13 cellular contexts compared by ENCODE assay signal in the genomic region with DNA sequence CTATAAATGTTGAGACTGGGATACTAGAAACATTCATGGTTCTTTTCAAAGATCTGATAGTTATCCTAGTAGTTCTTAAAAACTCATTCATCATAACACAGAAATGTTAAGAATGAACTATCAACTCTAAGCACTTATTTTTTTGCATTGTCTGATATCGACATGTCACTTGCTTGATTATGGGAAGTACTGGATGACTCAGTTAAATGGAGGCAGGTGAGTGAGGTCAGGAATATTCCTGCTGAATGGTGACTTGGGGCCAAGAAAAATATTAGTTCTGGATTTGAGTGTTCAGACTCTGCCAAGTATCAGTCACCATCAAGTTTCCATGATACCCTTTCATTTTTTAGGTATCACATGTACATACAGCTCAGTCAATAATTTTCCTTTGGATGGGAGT.
DNase-seq lines count a peak whose midpoint lies in the region; ATAC-seq, FAIRE-seq and TF ChIP-seq lines count a peak whose summit lies in the region.
"Had no signal": no experiment of that assay in that cellular context is flagged by ENCODE, and none has a peak within 500 bp of the region (broad histone marks: within the 10 kb centered on the region; RNA-seq: fewer than 3 reads in every experiment).

No MANE protein-coding gene starts in this region.

- CTCF ChIA-PET in activated naive CD4-positive, alpha-beta T cell treated with anti-CD3 and anti-CD28 coated beads, Interleukin-2, amount 10 ng/mL, durations not matched to agents 7 days and 5 days (lab: Charles Lee): no interaction called here

- peak; percentile 5 for FAIRE-seq in TTC549 (lab: Jason Lieb, UNC)

- peak; percentile 87 for ATAC-seq in foreskin keratinocyte
- ATAC-seq: T-helper 17 cell had no signal

- peak overlapping the region; percentile 55 for H3K27ac ChIP-seq in foreskin keratinocyte
- no peak overlapping the region for H3K27ac ChIP-seq in effector memory CD4-positive, alpha-beta T cell (ENCODE audit: insufficient read depth, low read length, poor library complexity, severe bottlenecking)

- peaks cover 10% of the 10 kb centered on the region for H3K9me3 Mint-ChIP-seq in activated naive CD4-positive, alpha-beta T cell treated with anti-CD3 and anti-CD28 coated beads, Interleukin-2, amount 10 ng/mL, durations not matched to agents 7 days and 5 days

- H3K27me3 Mint-ChIP-seq in activated naive CD4-positive, alpha-beta T cell treated with anti-CD3 and anti-CD28 coated beads, Interleukin-2, amount 10 ng/mL, durations not matched to agents 7 days and 5 days: no peaks in the 10 kb centered on the region
- H3K27me3 Mint-ChIP-seq: IgD-negative memory B cell, progenitor cell of endocrine pancreas, T-helper 17 cell had no signal

- H3K4me3 Mint-ChIP-seq in activated naive CD4-positive, alpha-beta T cell treated with anti-CD3 and anti-CD28 coated beads, Interleukin-2, amount 10 ng/mL, durations not matched to agents 7 days and 5 days: no peak overlapping the region
- H3K4me3 Mint-ChIP-seq: IgD-negative memory B cell, T-helper 17 cell had no signal

- no peaks in the 10 kb centered on the region for H3K36me3 ChIP-seq in H7 (replicated peaks; ENCODE audit: control insufficient read depth, insufficient read depth, low read length)
- H3K36me3 ChIP-seq in effector memory CD4-positive, alpha-beta T cell (ENCODE audit: control insufficient read depth, insufficient read depth, low read length): no peaks in the 10 kb centered on the region

- peaks cover 12% of the 10 kb centered on the region for H3K4me1 ChIP-seq in foreskin keratinocyte
- no peaks in the 10 kb centered on the region for H3K4me1 ChIP-seq in effector memory CD4-positive, alpha-beta T cell (ENCODE audit: control insufficient read depth, insufficient read depth, low read length, poor library complexity, severe bottlenecking)

- TF ChIP-seq CTCF in foreskin keratinocyte (conservative IDR thresholded peaks at IDR 0.05): no peak

- H3K4me3 ChIP-seq in H7 (ENCODE audit: insufficient read depth, low read depth, low read length): no peak overlapping the region
- no peak overlapping the region for H3K4me3 ChIP-seq in effector memory CD4-positive, alpha-beta T cell (ENCODE audit: insufficient read depth, low read depth, low read length, poor library complexity, severe bottlenecking)

- DNase-seq in foreskin keratinocyte (peak in 1 of 2 donors; percentile 76), stromal cell of bone marrow (ENCODE audit: low read depth) (peak; percentile 89), H7 (no peak)
- DNase-seq in activated naive CD4-positive, alpha-beta T cell treated with anti-CD3 and anti-CD28 coated beads, Interleukin-2, amount 10 ng/mL, durations not matched to agents 7 days and 5 days: no peak
- DNase-seq in effector memory CD4-positive, alpha-beta T cell: no peak
- DNase-seq: effector CD4-positive, alpha-beta T cell; left cardiac atrium; NCI-H510A treated with DMSO at 0.1 percent for 48 hours; T-helper 17 cell had no signal

- H3K27me3 ChIP-seq in foreskin keratinocyte (no peaks in the 10 kb centered on the region), H7 (ENCODE audit: control insufficient read depth, insufficient read depth, low read length) (no peaks in the 10 kb centered on the region)
- H3K27me3 ChIP-seq in effector memory CD4-positive, alpha-beta T cell (replicated peaks; ENCODE audit: control insufficient read depth, insufficient read depth, low read length, poor library complexity, severe bottlenecking): no peaks in the 10 kb centered on the region

- H3K4me1 Mint-ChIP-seq in activated naive CD4-positive, alpha-beta T cell treated with anti-CD3 and anti-CD28 coated beads, Interleukin-2, amount 10 ng/mL, durations not matched to agents 7 days and 5 days: no peaks in the 10 kb centered on the region

- no peaks in the 10 kb centered on the region for H3K9me3 ChIP-seq in effector memory CD4-positive, alpha-beta T cell (ENCODE audit: control insufficient read depth, low read length)

- no peak for TF ChIP-seq RAD21 in Ishikawa (IDR thresholded peaks at IDR 0.05; ENCODE audit: low read depth)

- H3K27ac Mint-ChIP-seq in activated naive CD4-positive, alpha-beta T cell treated with anti-CD3 and anti-CD28 coated beads, Interleukin-2, amount 10 ng/mL, durations not matched to agents 7 days and 5 days: no peak overlapping the region
- H3K27ac Mint-ChIP-seq: IgD-negative memory B cell, progenitor cell of endocrine pancreas, T-helper 17 cell had no signal

- no peak for TF ChIP-seq EP300 in Ishikawa (IDR thresholded peaks at IDR 0.05; ENCODE audit: borderline replicate concordance)

- peaks cover 17% of the 10 kb centered on the region for H3K36me3 Mint-ChIP-seq in activated naive CD4-positive, alpha-beta T cell treated with anti-CD3 and anti-CD28 coated beads, Interleukin-2, amount 10 ng/mL, durations not matched to agents 7 days and 5 days

TF ChIP-seq in Ishikawa, 13 proteins besides CTCF, POLR2A, EP300 and RAD21:
- TF ChIP-seq NFIC (IDR thresholded peaks at IDR 0.05) (peak; percentile 45), TEAD4 (IDR thresholded peaks at IDR 0.05) (no peak)
